In genomic region chr10:101588879-101589278, GRCh38 we compare ENCODE assay signal across 8 cellular contexts. TPM values are rescaled to one million over a fixed set of nuclear protein-coding genes. Genes with fewer than 3 reads are reported as not detected.
A peak's percentile ranks its signal among the peaks of the same experiment; 100 is the strongest.
DNase-seq lines count a peak whose midpoint lies in the region; ATAC-seq, FAIRE-seq and TF ChIP-seq lines count a peak whose summit lies in the region.

No MANE protein-coding gene starts in this region.

- H2BK20ac ChIP-seq in H1 (ENCODE audit: low read length) = no peak overlapping the region

- no peak for TF ChIP-seq RAD21 in H1 (IDR thresholded peaks at IDR 0.05 in 1 of 2, conservative IDR thresholded peaks at IDR 0.05 in 1 of 2; ENCODE audit: low read depth in 2 of 2, low read length in 2 of 2)

- CTCF ChIA-PET in H1 (lab: Charles Lee; ENCODE audit: partially characterized antibody) = interaction anchor here (0.6 to 5.7 kb wide), 8 partner anchors 13 to 953 kb away, joined by 3 to 30 read pairs (median 4); partner anchors contain the start of gene NPM3

- TF ChIP-seq EP300 in H1 (IDR thresholded peaks at IDR 0.05; ENCODE audit: borderline replicate concordance in 1 of 2, low read depth in 2 of 2, low read length in 2 of 2) = no peak

- no peaks in the 10 kb centered on the region for H4K20me1 ChIP-seq in DND-41 (ENCODE audit: insufficient read depth, low read length)
- no peaks in the 10 kb centered on the region for H4K20me1 ChIP-seq in OCI-LY3 (ENCODE audit: insufficient read depth, low read length)
- no peaks in the 10 kb centered on the region for H4K20me1 ChIP-seq in H1 (replicated peaks in 1 of 2; ENCODE audit: control insufficient read depth in 1 of 2, insufficient read depth in 2 of 2, low read length in 2 of 2)

- H3K4me1 ChIP-seq in DND-41 (ENCODE audit: insufficient read depth, low read length) (peaks cover 26% of the 10 kb centered on the region), OCI-LY3 (ENCODE audit: low read length) (peaks cover 11% of the 10 kb centered on the region), H1 (replicated peaks in 1 of 4; ENCODE audit: control insufficient read depth in 3 of 4, insufficient read depth in 4 of 4, low read length in 3 of 4) (peaks cover 0 to 4% (median 4%) of the 10 kb centered on the region in 4 experiments; a peak in 6 of 7 replicates), trophoblast cell (ENCODE audit: control insufficient read depth in 1 of 2, insufficient read depth in 2 of 2, low read length in 2 of 2) (peaks cover 9 to 13% of the 10 kb centered on the region in 2 experiments)

- H3K79me1 ChIP-seq in H1 (ENCODE audit: low read depth, low read length) (no peaks in the 10 kb centered on the region; the same call in 1 of the 2 replicates), trophoblast cell (ENCODE audit: low read length) (peaks cover 3% of the 10 kb centered on the region)

- TF ChIP-seq CTCF in DND-41 (IDR thresholded peaks at IDR 0.05; ENCODE audit: borderline replicate concordance, extremely low read depth, low read length, poor library complexity, severe bottlenecking) (no peak), OCI-LY3 (IDR thresholded peaks at IDR 0.05; ENCODE audit: low read depth, low read length) (no peak), H1 (IDR thresholded peaks at IDR 0.05; ENCODE audit: control extremely low read depth in 1 of 3, insufficient read depth in 1 of 3, low read depth in 1 of 3, low read length in 3 of 3) (no peak)

- no peak overlapping the region for H3K18ac ChIP-seq in H1 (ENCODE audit: extremely low read depth, low read length)
- H3K18ac ChIP-seq in trophoblast cell (ENCODE audit: low read length) = no peak overlapping the region

- POLR2A ChIA-PET in H1 (lab: Charles Lee; ENCODE audit: partially characterized antibody) = interaction anchor here (0.5 to 5.2 kb wide), 3 partner anchors 12 to 1579 kb away, joined by 3 to 42 read pairs (median 3); no protein-coding TSS in a partner anchor

- no peak for ATAC-seq in DND-41 (ENCODE audit: insufficient read depth, low read depth)
- ATAC-seq in HG03025 (IDR thresholded peaks at IDR 0.05; ENCODE audit: low FRiP score, unreplicated experiment) = no peak
- no peak for ATAC-seq in HG03521 (IDR thresholded peaks at IDR 0.05; ENCODE audit: unreplicated experiment)
- no peak for ATAC-seq in GM19351 (IDR thresholded peaks at IDR 0.05; ENCODE audit: unreplicated experiment)

- H2AK5ac ChIP-seq in H1 (ENCODE audit: low read depth, low read length) (no peak overlapping the region), trophoblast cell (ENCODE audit: low read length) (no peak overlapping the region)

- H3K23ac ChIP-seq in H1 (ENCODE audit: insufficient read length) (no peak overlapping the region), trophoblast cell (ENCODE audit: low read length) (no peak overlapping the region)

- no peak for TF ChIP-seq POLR2A in H1 (IDR thresholded peaks at IDR 0.05; ENCODE audit: control extremely low read depth in 1 of 2, low read depth in 2 of 2, low read length in 2 of 2)

- FAIRE-seq in H1 (lab: Jason Lieb, UNC) = no peak

- H3K56ac ChIP-seq in H1 (replicated peaks; ENCODE audit: insufficient read length, low read depth, low read length) = no peak overlapping the region

- no peak overlapping the region for H4K5ac ChIP-seq in H1 (ENCODE audit: insufficient read length, low read depth, low read length)

- H3K9ac ChIP-seq in DND-41 (ENCODE audit: low read depth, low read length) (peak overlapping the region; percentile 65), OCI-LY3 (ENCODE audit: low read length) (no peak overlapping the region), H1 (replicated peaks in 1 of 4; ENCODE audit: extremely low read depth in 1 of 4, low read depth in 3 of 4, low read length in 3 of 4) (no peak overlapping the region), trophoblast cell (ENCODE audit: low read length) (no peak overlapping the region)

- no peak overlapping the region for H4K8ac ChIP-seq in H1 (ENCODE audit: extremely low read depth, insufficient read depth, low read length)
- no peak overlapping the region for H4K8ac ChIP-seq in trophoblast cell (ENCODE audit: low read depth, low read length)

- H2AFZ ChIP-seq in DND-41 (ENCODE audit: low read depth, low read length) = peak overlapping the region; percentile 80
- H2AFZ ChIP-seq in OCI-LY3 (ENCODE audit: low read depth, low read length) = no peak overlapping the region
- no peak overlapping the region for H2AFZ ChIP-seq in H1 (ENCODE audit: low read length)
- no peak overlapping the region for H2AFZ ChIP-seq in trophoblast cell (ENCODE audit: insufficient read depth, low read length, poor library complexity)

- peaks cover 8% of the 10 kb centered on the region for H3K23me2 ChIP-seq in H1 (ENCODE audit: low read depth, low read length)

- H3K36me3 ChIP-seq in DND-41 (ENCODE audit: insufficient read depth, low read length) (peaks cover 15% of the 10 kb centered on the region), OCI-LY3 (replicated peaks; ENCODE audit: low read depth, low read length) (no peaks in the 10 kb centered on the region), H1 (ENCODE audit: control insufficient read depth in 2 of 4, insufficient read depth in 4 of 4, low read length in 3 of 4) (peaks cover 0 to 9% (median 0%) of the 10 kb centered on the region in 4 experiments; a peak in 2 of 8 replicates), trophoblast cell (ENCODE audit: control insufficient read depth in 1 of 2, insufficient read depth in 2 of 2, low read length in 2 of 2) (peaks cover 4 to 11% of the 10 kb centered on the region in 2 experiments)

- H3K9me3 ChIP-seq in DND-41 (ENCODE audit: insufficient read depth, low read length, severe bottlenecking) = no peaks in the 10 kb centered on the region
- no peaks in the 10 kb centered on the region for H3K9me3 ChIP-seq in OCI-LY3 (ENCODE audit: insufficient read depth, low read length)
- H3K9me3 ChIP-seq in H1 (ENCODE audit: insufficient read depth in 2 of 2, low read depth in 1 of 2, low read length in 1 of 2) = no peaks in the 10 kb centered on the region
- no peaks in the 10 kb centered on the region for H3K9me3 ChIP-seq in trophoblast cell (ENCODE audit: insufficient read depth, low read depth, low read length)

- H2BK5ac ChIP-seq in H1 (ENCODE audit: low read depth, low read length) (no peak overlapping the region), trophoblast cell (ENCODE audit: low read depth, low read length, poor library complexity) (no peak overlapping the region)

- H4K91ac ChIP-seq in H1 (replicated peaks; ENCODE audit: insufficient read length, low read length) (no peak overlapping the region), trophoblast cell (ENCODE audit: low read depth, low read length) (no peak overlapping the region)

- H3K27ac ChIP-seq in DND-41 (ENCODE audit: low read length) = peak overlapping the region; percentile 7; the same call in 1 of the 2 replicates
- no peak overlapping the region for H3K27ac ChIP-seq in OCI-LY3 (ENCODE audit: low read length)
- no peak overlapping the region for H3K27ac ChIP-seq in H1 (ENCODE audit: low read depth, low read length)
- no peak overlapping the region for H3K27ac ChIP-seq in trophoblast cell (ENCODE audit: low read depth, low read length)

- H2BK15ac ChIP-seq in H1 (ENCODE audit: low read length) = no peak overlapping the region

- no peak overlapping the region for H2BK120ac ChIP-seq in H1 (replicated peaks; ENCODE audit: low read depth, low read length)
- H2BK120ac ChIP-seq in trophoblast cell (ENCODE audit: insufficient read depth, low read length, poor library complexity) = no peak overlapping the region

- no peak for DNase-seq in DND-41
- no peak for DNase-seq in H1 (ENCODE audit: low read depth in 1 of 2, low spot score in 2 of 2)
- no peak for DNase-seq in trophoblast cell
- DNase-seq in NCI-H524 (lab: John Stamatoyannopoulos, UW) = no peak

- WGBS in H1 (ENCODE audit: extremely low coverage in 1 of 2, insufficient coverage in 1 of 2, insufficient read length in 1 of 2, insufficient replicate concordance in 2 of 2, low coverage in 1 of 2, low lambda C conversion rate in 2 of 2, missing lambda C conversion rate in 1 of 2), 2 experiments = 77% methylated on average over 5 of the region's 5 CpGs; no CpG with 5 or more reads in 1 of the 2 experiments
- no CpG with 5 or more reads among the region's 5 CpGs for WGBS in trophoblast cell (ENCODE audit: extremely low coverage, insufficient coverage, insufficient read length)

- peak overlapping the region; percentile 54 to 82 for H3K4me3 ChIP-seq in DND-41 (ENCODE audit: low read depth in 1 of 2, low read length in 2 of 2)
- peak overlapping the region; percentile 98 for H3K4me3 ChIP-seq in OCI-LY3 (ENCODE audit: low read length)
- H3K4me3 ChIP-seq in H1 (ENCODE audit: extremely low read depth in 1 of 4, insufficient read depth in 2 of 4, low read depth in 3 of 4, low read length in 4 of 4) = peak overlapping the region; percentile 83 to 96 (median 88); a peak in 7 of 8 replicates
- H3K4me3 ChIP-seq in trophoblast cell (ENCODE audit: low read depth, low read length) = no peak overlapping the region

- H3K79me2 ChIP-seq in DND-41 (ENCODE audit: insufficient read depth, low read length) (peaks cover 10% of the 10 kb centered on the region), OCI-LY3 (ENCODE audit: low read length) (peaks cover 9% of the 10 kb centered on the region), H1 (ENCODE audit: control insufficient read depth in 1 of 2, insufficient read depth in 2 of 2, low read length in 2 of 2) (peaks cover 0 to 8% of the 10 kb centered on the region in 2 experiments; a peak in 1 of 4 replicates), trophoblast cell (ENCODE audit: control insufficient read depth, insufficient read depth, low read length, poor library complexity) (peaks cover 3% of the 10 kb centered on the region)

- H4K12ac ChIP-seq in trophoblast cell (ENCODE audit: low read depth, low read length) = no peak overlapping the region

- no peaks in the 10 kb centered on the region for H3K27me3 ChIP-seq in DND-41 (ENCODE audit: insufficient read depth, low read length, poor library complexity)
- no peaks in the 10 kb centered on the region for H3K27me3 ChIP-seq in OCI-LY3 (ENCODE audit: low read depth, low read length)
- H3K27me3 ChIP-seq in H1 (replicated peaks in 1 of 4; ENCODE audit: control insufficient read depth in 3 of 4, extremely low read depth in 1 of 4, insufficient read depth in 3 of 4, low read length in 3 of 4) = no peaks in the 10 kb centered on the region
- no peaks in the 10 kb centered on the region for H3K27me3 ChIP-seq in trophoblast cell (ENCODE audit: insufficient read depth, low read length)

- H3K4ac ChIP-seq in H1 (replicated peaks; ENCODE audit: insufficient read length, low read depth, low read length) (no peak overlapping the region), trophoblast cell (ENCODE audit: low read depth, low read length) (no peak overlapping the region)

- H3K14ac ChIP-seq in H1 (ENCODE audit: insufficient read length) = no peak overlapping the region
- no peak overlapping the region for H3K14ac ChIP-seq in trophoblast cell (ENCODE audit: low read length)

- H2BK12ac ChIP-seq in H1 (ENCODE audit: low read depth, low read length) (no peak overlapping the region), trophoblast cell (ENCODE audit: low read length) (no peak overlapping the region)

- peak overlapping the region; percentile 90 for H3K4me2 ChIP-seq in DND-41 (ENCODE audit: insufficient read depth, low read length)
- H3K4me2 ChIP-seq in OCI-LY3 (ENCODE audit: low read length) = peak overlapping the region; percentile 61
- H3K4me2 ChIP-seq in H1 (ENCODE audit: insufficient read depth in 1 of 2, low read depth in 2 of 2, low read length in 2 of 2) = peak overlapping the region; percentile 81 to 94
- peak overlapping the region; percentile 96 for H3K4me2 ChIP-seq in trophoblast cell (ENCODE audit: low read length)

RNA-seq across cellular contexts. Expression of gene DPCD, which starts 0.8 kb away (rescaled TPM):
- total RNA-seq in H1 (2021; fragmentation: NEBNext Ultra II Directional; extraction: Animal tissue kit (Norgen Biotek cat#: 25700)) = 18.8 and 21.2 TPM in 2 replicates
- polyA plus RNA-seq in H1 (2011; rRNA removed) = 25.2 and 31.4 TPM in 2 replicates
- 46.4 TPM for polyA plus RNA-seq in H1 (2011; cell fraction: cytosol; rRNA removed)
- polyA plus RNA-seq in H1 (2011; cell fraction: nucleus; rRNA removed) = 19.5 TPM
- 31.3 to 40.4 TPM (median 36.3 TPM) in 4 replicates for polyA plus RNA-seq in H1 (2012, experiment 1 of 2)
- 12.0 TPM for polyA plus RNA-seq in H1 (2012, experiment 2 of 2)
- 23.2 TPM for polyA plus RNA-seq in H1 (2013, experiment 1 of 2)
- 25.8 TPM for polyA plus RNA-seq in H1 (2013, experiment 2 of 2)
- 10.9 and 16.1 TPM in 2 replicates for polyA minus RNA-seq in H1 (2011; rRNA and poly(A)+ RNA removed)
- 4.7 TPM for polyA minus RNA-seq in H1 (2011; cell fraction: cytosol; rRNA and poly(A)+ RNA removed)
- 6.5 TPM for polyA minus RNA-seq in H1 (2011; cell fraction: nucleus; rRNA and poly(A)+ RNA removed)
- 17.6 and 18.5 TPM in 2 replicates for polyA plus RNA-seq in trophoblast cell (2013)

RNA-seq across cellular contexts. Expression of gene POLL, which starts 0.8 kb away (rescaled TPM):
- 26.1 and 26.8 TPM in 2 replicates for total RNA-seq in H1 (2021; fragmentation: NEBNext Ultra II Directional; extraction: Animal tissue kit (Norgen Biotek cat#: 25700))
- polyA plus RNA-seq in H1 (2011; rRNA removed) = 45.9 and 69.5 TPM in 2 replicates
- polyA plus RNA-seq in H1 (2011; cell fraction: cytosol; rRNA removed) = 40.2 TPM
- 78.2 TPM for polyA plus RNA-seq in H1 (2011; cell fraction: nucleus; rRNA removed)
- polyA plus RNA-seq in H1 (2012, experiment 1 of 2) = 22.9 to 29.5 TPM (median 25.5 TPM) in 4 replicates
- polyA plus RNA-seq in H1 (2012, experiment 2 of 2) = 21.8 TPM
- 16.7 TPM for polyA plus RNA-seq in H1 (2013, experiment 1 of 2)
- polyA plus RNA-seq in H1 (2013, experiment 2 of 2) = 14.7 TPM
- 41.7 and 64.6 TPM in 2 replicates for polyA minus RNA-seq in H1 (2011; rRNA and poly(A)+ RNA removed)
- polyA minus RNA-seq in H1 (2011; cell fraction: cytosol; rRNA and poly(A)+ RNA removed) = 26.7 TPM
- 46.5 TPM for polyA minus RNA-seq in H1 (2011; cell fraction: nucleus; rRNA and poly(A)+ RNA removed)
- 11.9 and 13.7 TPM in 2 replicates for polyA plus RNA-seq in trophoblast cell (2013)
